ENCODE assay signal across 1 cellular context in the genomic region with DNA sequence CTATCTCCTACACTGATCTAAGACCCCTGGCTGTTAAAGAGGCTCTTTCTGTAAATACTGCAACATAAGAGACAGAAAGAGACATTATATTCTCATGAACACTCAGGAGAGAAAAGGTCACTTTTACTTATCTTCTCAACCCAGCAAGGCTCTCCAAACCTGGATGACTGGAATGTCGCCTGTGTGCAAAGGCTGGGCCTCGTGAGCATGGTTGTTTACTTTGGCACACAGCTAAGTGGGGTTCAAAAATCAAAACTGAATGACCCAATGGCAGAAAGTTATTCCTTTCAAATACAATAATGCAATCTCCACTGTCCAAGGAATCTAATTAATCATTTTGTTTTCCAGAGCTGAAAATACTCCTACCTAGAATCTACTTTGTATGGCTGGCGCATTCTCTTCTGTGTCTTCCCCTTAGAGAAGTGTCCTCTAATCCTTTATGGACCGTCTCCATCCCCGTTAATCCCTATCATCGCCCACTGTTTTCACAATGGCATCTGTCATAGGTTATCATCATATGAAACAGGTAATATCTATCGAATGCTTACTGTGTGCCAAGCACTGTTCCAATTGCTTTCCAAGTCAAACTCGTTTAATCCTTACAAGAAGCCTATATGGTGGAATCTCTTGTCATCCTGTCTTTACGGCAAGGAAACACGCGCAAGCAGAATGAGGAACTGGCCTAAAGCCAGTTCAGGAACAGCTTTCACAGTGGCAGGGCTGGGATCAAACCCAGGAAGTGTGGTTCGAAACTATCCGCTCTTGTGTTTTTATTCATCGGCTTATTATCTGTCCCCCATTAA.
A peak's percentile ranks its signal among the peaks of the same experiment; 100 is the strongest.
TF ChIP-seq lines count a peak whose summit lies in the region.

No MANE protein-coding gene starts in this region.

TF ChIP-seq in liver, 16 proteins besides CTCF, POLR2A, EP300 and RAD21 (continued from another document):
- TF ChIP-seq YY1 (IDR thresholded peaks at IDR 0.05) (peak; percentile 15), FOXA1 (IDR thresholded peaks at IDR 0.05) (peak; percentile 82), NR2F2 (IDR thresholded peaks at IDR 0.05) (no peak), FOXA2 (IDR thresholded peaks at IDR 0.05) (peak; percentile 93), RXRA (IDR thresholded peaks at IDR 0.05) (peak in 1 of 2 donors; percentile 53), GABPA (IDR thresholded peaks at IDR 0.05 in 1 of 2, conservative IDR thresholded peaks at IDR 0.05 in 1 of 2) (peak in 1 of 2 donors; percentile 23)
- TF ChIP-seq, protein P1, sequence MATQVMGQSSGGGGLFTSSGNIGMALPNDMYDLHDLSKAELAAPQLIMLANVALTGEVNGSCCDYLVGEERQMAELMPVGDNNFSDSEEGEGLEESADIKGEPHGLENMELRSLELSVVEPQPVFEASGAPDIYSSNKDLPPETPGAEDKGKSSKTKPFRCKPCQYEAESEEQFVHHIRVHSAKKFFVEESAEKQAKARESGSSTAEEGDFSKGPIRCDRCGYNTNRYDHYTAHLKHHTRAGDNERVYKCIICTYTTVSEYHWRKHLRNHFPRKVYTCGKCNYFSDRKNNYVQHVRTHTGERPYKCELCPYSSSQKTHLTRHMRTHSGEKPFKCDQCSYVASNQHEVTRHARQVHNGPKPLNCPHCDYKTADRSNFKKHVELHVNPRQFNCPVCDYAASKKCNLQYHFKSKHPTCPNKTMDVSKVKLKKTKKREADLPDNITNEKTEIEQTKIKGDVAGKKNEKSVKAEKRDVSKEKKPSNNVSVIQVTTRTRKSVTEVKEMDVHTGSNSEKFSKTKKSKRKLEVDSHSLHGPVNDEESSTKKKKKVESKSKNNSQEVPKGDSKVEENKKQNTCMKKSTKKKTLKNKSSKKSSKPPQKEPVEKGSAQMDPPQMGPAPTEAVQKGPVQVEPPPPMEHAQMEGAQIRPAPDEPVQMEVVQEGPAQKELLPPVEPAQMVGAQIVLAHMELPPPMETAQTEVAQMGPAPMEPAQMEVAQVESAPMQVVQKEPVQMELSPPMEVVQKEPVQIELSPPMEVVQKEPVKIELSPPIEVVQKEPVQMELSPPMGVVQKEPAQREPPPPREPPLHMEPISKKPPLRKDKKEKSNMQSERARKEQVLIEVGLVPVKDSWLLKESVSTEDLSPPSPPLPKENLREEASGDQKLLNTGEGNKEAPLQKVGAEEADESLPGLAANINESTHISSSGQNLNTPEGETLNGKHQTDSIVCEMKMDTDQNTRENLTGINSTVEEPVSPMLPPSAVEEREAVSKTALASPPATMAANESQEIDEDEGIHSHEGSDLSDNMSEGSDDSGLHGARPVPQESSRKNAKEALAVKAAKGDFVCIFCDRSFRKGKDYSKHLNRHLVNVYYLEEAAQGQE (IDR thresholded peaks at IDR 0.05), result no peak
- TF ChIP-seq, protein P2, sequence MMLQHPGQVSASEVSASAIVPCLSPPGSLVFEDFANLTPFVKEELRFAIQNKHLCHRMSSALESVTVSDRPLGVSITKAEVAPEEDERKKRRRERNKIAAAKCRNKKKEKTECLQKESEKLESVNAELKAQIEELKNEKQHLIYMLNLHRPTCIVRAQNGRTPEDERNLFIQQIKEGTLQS (IDR thresholded peaks at IDR 0.05), result no peak
